1 cellular context compared by ENCODE assay signal in genomic region chr11:64313491-64314145, GRCh38.
TF ChIP-seq lines count a peak whose summit lies in the region.

No MANE protein-coding gene starts in this region.

TF ChIP-seq in WTC11, 78 proteins besides CTCF, POLR2A, EP300 and RAD21 (continued from another document):
- TF ChIP-seq ZNF281 (CRISPR knock-in tag; IDR thresholded peaks at IDR 0.05) (no peak), E2F5 (CRISPR knock-in tag; IDR thresholded peaks at IDR 0.05) (no peak), FOXK1 (CRISPR knock-in tag; IDR thresholded peaks at IDR 0.05) (no peak), AR (CRISPR knock-in tag; IDR thresholded peaks at IDR 0.05) (no peak), ZNF425 (CRISPR knock-in tag; conservative IDR thresholded peaks at IDR 0.05) (no peak), ETV6 (CRISPR knock-in tag; IDR thresholded peaks at IDR 0.05) (no peak), ATF6 (CRISPR knock-in tag; IDR thresholded peaks at IDR 0.05) (no peak), STAT6 (CRISPR knock-in tag; conservative IDR thresholded peaks at IDR 0.05; ENCODE audit: low read depth) (no peak)
